ENCODE assay signal across 20 cellular contexts in genomic region chr4:12137556-12137955, GRCh38.
DNase-seq lines count a peak whose midpoint lies in the region; ATAC-seq and TF ChIP-seq lines count a peak whose summit lies in the region.
"Had no signal": no experiment of that assay in that cellular context is flagged by ENCODE, and none has a peak within 500 bp of the region (broad histone marks: within the 10 kb centered on the region; RNA-seq: fewer than 3 reads in every experiment).

No MANE protein-coding gene starts in this region.

- no peaks in the 10 kb centered on the region for H3K36me3 Mint-ChIP-seq in CD4-positive, alpha-beta T cell (ENCODE audit: low read depth)
- H3K36me3 Mint-ChIP-seq: activated naive CD8-positive, alpha-beta T cell; CD4-positive, alpha-beta memory T cell; stimulated activated effector memory CD8-positive, alpha-beta T cell treated with anti-CD3 and anti-CD28 coated beads, Interleukin-12 subunit alpha, Interleukin-12 subunit beta, amount 100 ng/mL, for 72 hours had no signal

- no peak overlapping the region for H3K4me2 ChIP-seq in OCI-LY7 (ENCODE audit: low read length)

- H3K36me3 ChIP-seq in SJCRH30 (no peaks in the 10 kb centered on the region), OCI-LY7 (ENCODE audit: insufficient read depth, low read length) (no peaks in the 10 kb centered on the region)
- H3K36me3 ChIP-seq: transverse colon had no signal

- H3K4me1 ChIP-seq in SJCRH30 (no peaks in the 10 kb centered on the region), OCI-LY7 (ENCODE audit: insufficient read depth, low read length, poor library complexity, severe bottlenecking) (no peaks in the 10 kb centered on the region)
- H3K4me1 ChIP-seq: transverse colon had no signal

- H2AFZ ChIP-seq in OCI-LY7 (ENCODE audit: low read length), result no peak overlapping the region

- no peaks in the 10 kb centered on the region for H3K4me1 Mint-ChIP-seq in CD4-positive, alpha-beta T cell (ENCODE audit: low read depth)
- H3K4me1 Mint-ChIP-seq: CD4-positive, alpha-beta memory T cell; stimulated activated effector memory CD8-positive, alpha-beta T cell treated with anti-CD3 and anti-CD28 coated beads, Interleukin-12 subunit alpha, Interleukin-12 subunit beta, amount 100 ng/mL, for 72 hours had no signal

- H3K9me2 ChIP-seq in OCI-LY7 (ENCODE audit: insufficient read depth, low read length), result no peaks in the 10 kb centered on the region

- no peaks in the 10 kb centered on the region for H3K27me3 ChIP-seq in SJCRH30
- no peaks in the 10 kb centered on the region for H3K27me3 ChIP-seq in CD4-positive, alpha-beta T cell (ENCODE audit: control insufficient read depth, insufficient read depth, low read length)
- H3K27me3 ChIP-seq: transverse colon had no signal

- BruUV-seq in OCI-LY7 (replicated peaks; lab: Mats Ljungman, UMichigan), result no TSS peak

- H4K20me1 ChIP-seq in OCI-LY7 (ENCODE audit: insufficient read depth, low read length), result no peaks in the 10 kb centered on the region

- H3K4me3 ChIP-seq in SJCRH30, result no peak overlapping the region
- H3K4me3 ChIP-seq in OCI-LY7 (ENCODE audit: low read depth, low read length, poor library complexity, severe bottlenecking), result no peak overlapping the region
- H3K4me3 ChIP-seq: SK-N-MC, transverse colon had no signal

- H3K27ac ChIP-seq in SJCRH30, result no peak overlapping the region
- H3K27ac ChIP-seq in CD4-positive, alpha-beta T cell (ENCODE audit: low read depth, low read length), result no peak overlapping the region
- H3K27ac ChIP-seq in OCI-LY7 (ENCODE audit: low read depth, low read length, poor library complexity, severe bottlenecking), result no peak overlapping the region
- H3K27ac ChIP-seq: SK-N-MC, transverse colon had no signal

- TF ChIP-seq CTCF in CD4-positive, alpha-beta T cell (IDR thresholded peaks at IDR 0.05), result no peak
- TF ChIP-seq CTCF in GM20000 (IDR thresholded peaks at IDR 0.05; ENCODE audit: extremely low read depth, missing control alignments) (no peak), OCI-LY7 (conservative IDR thresholded peaks at IDR 0.05; ENCODE audit: low read length) (no peak)

- no peak for ATAC-seq in CD4-positive, alpha-beta T cell (ENCODE audit: poor library complexity)
- no peak for ATAC-seq in HG03196 (IDR thresholded peaks at IDR 0.05; ENCODE audit: unreplicated experiment)
- ATAC-seq: HCT116; stimulated activated effector memory CD8-positive, alpha-beta T cell treated with anti-CD3 and anti-CD28 coated beads, Interleukin-12 subunit alpha, Interleukin-12 subunit beta, amount 100 ng/mL, for 72 hours had no signal

- intact Hi-C loops in CD4-positive, alpha-beta T cell (cut with DNase I, micrococcal nuclease), result no loop called here
- intact Hi-C loops in OCI-LY7 (cut with micrococcal nuclease; ENCODE audit: unreplicated experiment), result no loop called here

- DNase-seq in COLO668 (lab: John Stamatoyannopoulos, UW; ENCODE audit: unreplicated experiment) (peak; percentile 19), NCI-H1048 (lab: John Stamatoyannopoulos, UW) (peak; percentile 33), NCI-H345 treated with DMSO at 0.1 percent for 48 hours (lab: John Stamatoyannopoulos, UW; ENCODE audit: unreplicated experiment) (peak; percentile 7), SJCRH30 (peak; percentile 12 to 54), GM20000 (ENCODE audit: low spot score) (no peak), OCI-LY7 (ENCODE audit: low spot score) (no peak)
- no peak for DNase-seq in CD4-positive, alpha-beta T cell
- DNase-seq: activated effector memory CD4-positive, alpha-beta T cell treated with anti-CD3 and anti-CD28 coated beads, Interleukin-2, amount 50 U/mL, for 16 hours; activated T-cell treated with anti-CD3 and anti-CD28 coated beads, Interleukin-2, amount 50 U/mL, for 24 hours; anterior cingulate cortex; CD4-positive, alpha-beta memory T cell; hippocampal formation; IMR-90; stimulated activated CD4-positive, alpha-beta T cell treated with anti-CD3 and anti-CD28 coated beads, Interleukin-15, amount 100 ng/mL, for 24 hours; transverse colon had no signal

- CTCF ChIA-PET in CD4-positive, alpha-beta T cell (lab: Charles Lee), result no interaction called here
- CTCF ChIA-PET in OCI-LY7 (lab: Charles Lee; ENCODE audit: unreplicated experiment), result no interaction called here

- no peaks in the 10 kb centered on the region for H3K79me2 ChIP-seq in OCI-LY7 (ENCODE audit: insufficient read depth, low read depth, low read length)

- no peak overlapping the region for H3K4me3 Mint-ChIP-seq in CD4-positive, alpha-beta T cell
- H3K4me3 Mint-ChIP-seq: activated naive CD8-positive, alpha-beta T cell; activated T-cell treated with anti-CD3 and anti-CD28 coated beads, Interleukin-2, amount 50 U/mL, for 24 hours; CD4-positive, alpha-beta memory T cell; stimulated activated effector memory CD8-positive, alpha-beta T cell treated with anti-CD3 and anti-CD28 coated beads, Interleukin-12 subunit alpha, Interleukin-12 subunit beta, amount 100 ng/mL, for 72 hours had no signal

- H3K9me3 Mint-ChIP-seq in CD4-positive, alpha-beta T cell, result peaks cover 13% of the 10 kb centered on the region

- POLR2A ChIA-PET in CD4-positive, alpha-beta T cell (lab: Charles Lee), result no interaction called here
- POLR2A ChIA-PET in OCI-LY7 (lab: Charles Lee), result no interaction called here

- H3K27ac Mint-ChIP-seq in CD4-positive, alpha-beta T cell, result no peak overlapping the region
- H3K27ac Mint-ChIP-seq: activated naive CD8-positive, alpha-beta T cell; activated T-cell treated with anti-CD3 and anti-CD28 coated beads, Interleukin-2, amount 50 U/mL, for 24 hours; CD4-positive, alpha-beta memory T cell; stimulated activated effector memory CD8-positive, alpha-beta T cell treated with anti-CD3 and anti-CD28 coated beads, Interleukin-12 subunit alpha, Interleukin-12 subunit beta, amount 100 ng/mL, for 72 hours had no signal

- H3K9me3 ChIP-seq in SJCRH30 (replicated peaks) (peaks cover 5% of the 10 kb centered on the region; the same call in 1 of the 2 replicates), OCI-LY7 (ENCODE audit: low read length) (0 out of 2 replicates have a peak, but pooled peaks cover 3% of the 10 kb centered on the region)
- no peaks in the 10 kb centered on the region for H3K9me3 ChIP-seq in CD4-positive, alpha-beta T cell (ENCODE audit: control insufficient read depth, low read length)

- no peaks in the 10 kb centered on the region for H3K27me3 Mint-ChIP-seq in CD4-positive, alpha-beta T cell
- H3K27me3 Mint-ChIP-seq: activated naive CD8-positive, alpha-beta T cell; activated T-cell treated with anti-CD3 and anti-CD28 coated beads, Interleukin-2, amount 50 U/mL, for 24 hours; CD4-positive, alpha-beta memory T cell had no signal

Comparison
In these comparisons a context has a peak if more than half of its experiments do, and no peak if none do; other contexts are left out.
1. DNase-seq: peak in COLO668 (single experiment), NCI-H1048 (single experiment), NCI-H345 treated with DMSO at 0.1 percent for 48 hours (single experiment) and SJCRH30 (2 of 2); none in CD4-positive, alpha-beta T cell (0 of 10), GM20000 (single experiment) and OCI-LY7 (single experiment).